ENCODE assay signal across 8 cellular contexts in the genomic region with DNA sequence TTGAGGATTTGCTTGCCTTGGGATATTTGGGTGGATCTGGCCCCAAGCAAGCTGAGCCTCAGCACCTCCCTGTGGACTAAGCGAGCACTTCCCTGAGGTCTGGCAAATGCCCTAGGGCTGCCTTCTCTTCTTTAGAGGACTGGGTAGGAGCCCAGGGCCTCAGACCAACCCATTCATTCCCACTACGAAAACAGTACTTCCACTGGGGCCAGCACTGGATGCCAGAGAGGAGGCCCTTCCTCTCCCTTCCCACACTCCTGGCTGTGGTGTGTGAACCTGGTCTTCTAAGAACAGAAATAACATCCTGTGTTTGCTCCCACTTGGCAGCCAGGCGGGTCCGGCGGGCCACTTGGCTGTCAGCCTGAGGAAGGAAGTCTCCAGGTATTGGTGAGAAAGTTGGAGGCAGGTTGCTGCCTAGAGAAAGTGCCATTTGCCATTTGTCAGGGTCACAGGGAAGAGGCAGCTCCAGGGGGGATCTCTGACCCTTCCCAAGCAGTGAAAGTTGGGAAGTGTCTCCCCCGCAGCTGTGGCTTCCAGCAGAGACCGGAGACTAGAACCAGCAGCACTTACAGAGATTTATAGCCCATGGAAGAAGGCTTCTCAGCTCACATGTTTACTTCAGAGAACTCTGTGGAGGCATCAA.
DNase-seq lines count a peak whose midpoint lies in the region; ATAC-seq and TF ChIP-seq lines count a peak whose summit lies in the region.
"Had no signal": no experiment of that assay in that cellular context is flagged by ENCODE, and none has a peak within 500 bp of the region (broad histone marks: within the 10 kb centered on the region; RNA-seq: fewer than 3 reads in every experiment).

No MANE protein-coding gene starts in this region.

- DNase-seq in brain pericyte (ENCODE audit: low read depth, low spot score) (peak; percentile 41), iPS-NIHi11 (ENCODE audit: low spot score) (peak; percentile 58), tibial artery (peak in 1 of 2 donors; percentile 38), GOT3 (lab: John Stamatoyannopoulos, UW) (no peak)
- DNase-seq: SJCRH30 had no signal

- intact Hi-C loops in tibial artery (cut with DNase I; ENCODE audit: low total_unique reads) = no loop called here

- no peaks in the 10 kb centered on the region for H3K27me3 ChIP-seq in tibial artery
- H3K27me3 ChIP-seq: SJCRH30 had no signal

- H3K4me1 ChIP-seq in tibial artery = peaks cover 0 to 11% (median 8%) of the 10 kb centered on the region in 4 donors
- H3K4me1 ChIP-seq: SJCRH30 had no signal

- peak overlapping the region; percentile 10 to 16 for H3K27ac ChIP-seq in tibial artery
- H3K27ac ChIP-seq: SJCRH30 had no signal

- TF ChIP-seq CTCF in LNCAP (IDR thresholded peaks at IDR 0.05) (peak; percentile 71; the same call in 1 of the 2 replicates), tibial artery (IDR thresholded peaks at IDR 0.05) (peak in 1 of 2 experiments; percentile 13)

- H3K36me3 ChIP-seq in tibial artery = no peaks in the 10 kb centered on the region
- H3K36me3 ChIP-seq: SJCRH30 had no signal

- no peak for ATAC-seq in HG03457 (IDR thresholded peaks at IDR 0.05; ENCODE audit: unreplicated experiment)
- ATAC-seq in GM19328 (IDR thresholded peaks at IDR 0.05; ENCODE audit: unreplicated experiment) = no peak

- H3K9me3 ChIP-seq in tibial artery = no peaks in the 10 kb centered on the region
- H3K9me3 ChIP-seq: SJCRH30 had no signal

- H3K4me3 ChIP-seq in tibial artery = no peak overlapping the region
- H3K4me3 ChIP-seq: SJCRH30 had no signal
